In genomic region chr12:31773223-31773750, GRCh38 we compare ENCODE assay signal across 13 cellular contexts. TPM values are rescaled to one million over a fixed set of nuclear protein-coding genes. Genes with fewer than 3 reads are reported as not detected.
DNase-seq lines count a peak whose midpoint lies in the region; ATAC-seq, FAIRE-seq and TF ChIP-seq lines count a peak whose summit lies in the region.
"Had no signal": no experiment of that assay in that cellular context is flagged by ENCODE, and none has a peak within 500 bp of the region (broad histone marks: within the 10 kb centered on the region; RNA-seq: fewer than 3 reads in every experiment).

No MANE protein-coding gene starts in this region.

- no peak for TF ChIP-seq RAD21 in H1 (IDR thresholded peaks at IDR 0.05 in 1 of 2, conservative IDR thresholded peaks at IDR 0.05 in 1 of 2; ENCODE audit: low read depth in 2 of 2, low read length in 2 of 2)

- no peak overlapping the region for H2AK5ac ChIP-seq in H1 (ENCODE audit: low read depth, low read length)

- no peaks in the 10 kb centered on the region for H4K20me1 ChIP-seq in H1 (replicated peaks in 1 of 2; ENCODE audit: control insufficient read depth in 1 of 2, insufficient read depth in 2 of 2, low read length in 2 of 2)

- peak overlapping the region; percentile 70 for H4K91ac ChIP-seq in H1 (replicated peaks; ENCODE audit: insufficient read length, low read length)

- H3K14ac ChIP-seq in H1 (ENCODE audit: insufficient read length), result no peak overlapping the region

- no peaks in the 10 kb centered on the region for H3K23me2 ChIP-seq in H1 (ENCODE audit: low read depth, low read length)

- peaks cover 11% of the 10 kb centered on the region for H3K4me1 Mint-ChIP-seq in activated naive CD4-positive, alpha-beta T cell treated with anti-CD3 and anti-CD28 coated beads, Interleukin-2, amount 10 ng/mL, durations not matched to agents 7 days and 5 days

- H3K4me3 ChIP-seq in H1 (ENCODE audit: extremely low read depth in 1 of 4, insufficient read depth in 2 of 4, low read depth in 3 of 4, low read length in 4 of 4) (no peak overlapping the region), spleen (no peak overlapping the region)
- H3K4me3 ChIP-seq: esophagus squamous epithelium had no signal

- CTCF ChIA-PET in H1 (lab: Charles Lee; ENCODE audit: partially characterized antibody), result interaction anchor here (1.1 to 1.7 kb wide), 3 partner anchors 42 to 91 kb away, joined by 3 to 7 read pairs (median 5); no protein-coding TSS in a partner anchor
- CTCF ChIA-PET in activated naive CD4-positive, alpha-beta T cell treated with anti-CD3 and anti-CD28 coated beads, Interleukin-2, amount 10 ng/mL, durations not matched to agents 7 days and 5 days (lab: Charles Lee), result interaction anchor here (0.6 kb wide), 1 partner anchor 56 kb away, joined by 3 read pairs; no protein-coding TSS in a partner anchor

- no peaks in the 10 kb centered on the region for H3K79me1 ChIP-seq in H1 (ENCODE audit: low read depth, low read length)

- H3K27me3 Mint-ChIP-seq in activated naive CD4-positive, alpha-beta T cell treated with anti-CD3 and anti-CD28 coated beads, Interleukin-2, amount 10 ng/mL, durations not matched to agents 7 days and 5 days, result peaks cover 3% of the 10 kb centered on the region

- no peak overlapping the region for H4K8ac ChIP-seq in H1 (ENCODE audit: extremely low read depth, insufficient read depth, low read length)

- H3K4me2 ChIP-seq in H1 (ENCODE audit: insufficient read depth in 1 of 2, low read depth in 2 of 2, low read length in 2 of 2), result no peak overlapping the region

- POLR2A ChIA-PET in H1 (lab: Charles Lee; ENCODE audit: partially characterized antibody), result interaction anchor here (0.6 kb wide), 1 partner anchor 41 kb away, joined by 3 read pairs; no protein-coding TSS in a partner anchor

- H2AFZ ChIP-seq in H1 (ENCODE audit: low read length), result 0 out of 2 replicates have a peak overlapping the region, but pooled peaks have one; percentile 52

- no peaks in the 10 kb centered on the region for H3K27me3 ChIP-seq in H1 (replicated peaks in 1 of 4; ENCODE audit: control insufficient read depth in 3 of 4, extremely low read depth in 1 of 4, insufficient read depth in 3 of 4, low read length in 3 of 4)
- no peaks in the 10 kb centered on the region for H3K27me3 ChIP-seq in spleen (replicated peaks in 1 of 7)
- H3K27me3 ChIP-seq: esophagus squamous epithelium had no signal

- FAIRE-seq in H1 (lab: Jason Lieb, UNC), result no peak

- H4K5ac ChIP-seq in H1 (ENCODE audit: insufficient read length, low read depth, low read length), result no peak overlapping the region

- no peak overlapping the region for H3K4ac ChIP-seq in H1 (replicated peaks; ENCODE audit: insufficient read length, low read depth, low read length)

- TF ChIP-seq EP300 in H1 (IDR thresholded peaks at IDR 0.05; ENCODE audit: borderline replicate concordance in 1 of 2, low read depth in 2 of 2, low read length in 2 of 2), result no peak

- no peaks in the 10 kb centered on the region for H3K36me3 Mint-ChIP-seq in activated naive CD4-positive, alpha-beta T cell treated with anti-CD3 and anti-CD28 coated beads, Interleukin-2, amount 10 ng/mL, durations not matched to agents 7 days and 5 days

- peak; percentile 3 for DNase-seq in DMS153 (lab: John Stamatoyannopoulos, UW)
- DNase-seq in DMS153 treated with DMSO at 0.1 percent for 48 hours (lab: John Stamatoyannopoulos, UW; ENCODE audit: unreplicated experiment), result no peak
- DNase-seq in HuH-7.5 (ENCODE audit: low spot score), result peak; percentile 71
- DNase-seq in H1 (ENCODE audit: low read depth in 1 of 2, low spot score in 2 of 2), result no peak
- DNase-seq in spleen, result no peak
- no peak for DNase-seq in activated naive CD4-positive, alpha-beta T cell treated with anti-CD3 and anti-CD28 coated beads, Interleukin-2, amount 10 ng/mL, durations not matched to agents 7 days and 5 days
- DNase-seq: activated CD4-positive, alpha-beta T cell treated with anti-CD3 and anti-CD28 coated beads for 4 hours; anterior cingulate cortex; esophagus squamous epithelium; NK-92 treated with Interleukin-12 subunit alpha and Interleukin-12 subunit beta, amount 100 ng/mL, for 24 hours had no signal

- H3K4me1 ChIP-seq in H1 (replicated peaks in 1 of 4; ENCODE audit: control insufficient read depth in 3 of 4, insufficient read depth in 4 of 4, low read length in 3 of 4), result peaks cover 0 to 2% (median 1%) of the 10 kb centered on the region in 4 experiments; a peak in 4 of 7 replicates
- H3K4me1 ChIP-seq in spleen, result peaks cover 0 to 16% (median 14%) of the 10 kb centered on the region in 6 donors

- ATAC-seq in HG02678 (IDR thresholded peaks at IDR 0.05; ENCODE audit: unreplicated experiment) (no peak), GM19467 (IDR thresholded peaks at IDR 0.05; ENCODE audit: unreplicated experiment) (no peak)

- TF ChIP-seq POLR2A in H1 (IDR thresholded peaks at IDR 0.05; ENCODE audit: control extremely low read depth in 1 of 2, low read depth in 2 of 2, low read length in 2 of 2) (no peak), spleen (IDR thresholded peaks at IDR 0.05) (no peak)

- H2BK20ac ChIP-seq in H1 (ENCODE audit: low read length), result no peak overlapping the region; the same call in 1 of the 2 replicates

- H3K9me3 Mint-ChIP-seq in activated naive CD4-positive, alpha-beta T cell treated with anti-CD3 and anti-CD28 coated beads, Interleukin-2, amount 10 ng/mL, durations not matched to agents 7 days and 5 days, result peaks cover 3% of the 10 kb centered on the region

- no peaks in the 10 kb centered on the region for H3K79me2 ChIP-seq in H1 (ENCODE audit: control insufficient read depth in 1 of 2, insufficient read depth in 2 of 2, low read length in 2 of 2)

- intact Hi-C loops in spleen (cut with DNase I; ENCODE audit: low total_unique reads), result no loop called here

- H2BK5ac ChIP-seq in H1 (ENCODE audit: low read depth, low read length), result no peak overlapping the region

- no peak overlapping the region for H3K9ac ChIP-seq in H1 (replicated peaks in 1 of 4; ENCODE audit: extremely low read depth in 1 of 4, low read depth in 3 of 4, low read length in 3 of 4)

- H3K56ac ChIP-seq in H1 (replicated peaks; ENCODE audit: insufficient read length, low read depth, low read length), result no peak overlapping the region

- H3K4me3 Mint-ChIP-seq in activated naive CD4-positive, alpha-beta T cell treated with anti-CD3 and anti-CD28 coated beads, Interleukin-2, amount 10 ng/mL, durations not matched to agents 7 days and 5 days, result no peak overlapping the region

- no peaks in the 10 kb centered on the region for H3K9me3 ChIP-seq in H1 (ENCODE audit: insufficient read depth in 2 of 2, low read depth in 1 of 2, low read length in 1 of 2)
- no peaks in the 10 kb centered on the region for H3K9me3 ChIP-seq in spleen
- H3K9me3 ChIP-seq: esophagus squamous epithelium had no signal

- 77% methylated on average over 2 of the region's 2 CpGs; no CpG with 5 or more reads in 1 of the 2 experiments for WGBS in H1 (ENCODE audit: extremely low coverage in 1 of 2, insufficient coverage in 1 of 2, insufficient read length in 1 of 2, insufficient replicate concordance in 2 of 2, low coverage in 1 of 2, low lambda C conversion rate in 2 of 2, missing lambda C conversion rate in 1 of 2), 2 experiments
- WGBS in spleen, 5 donors, result 68 to 92% (median 75%) methylated on average over 2 of the region's 2 CpGs

- no peak overlapping the region for H3K18ac ChIP-seq in H1 (ENCODE audit: extremely low read depth, low read length)

- H3K23ac ChIP-seq in H1 (ENCODE audit: insufficient read length), result no peak overlapping the region

- TF ChIP-seq CTCF in H1 (IDR thresholded peaks at IDR 0.05; ENCODE audit: control extremely low read depth in 1 of 3, insufficient read depth in 1 of 3, low read depth in 1 of 3, low read length in 3 of 3) (no peak), spleen (IDR thresholded peaks at IDR 0.05 in 8 of 11, conservative IDR thresholded peaks at IDR 0.05 in 3 of 11) (no peak)

- no peak overlapping the region for H3K27ac Mint-ChIP-seq in activated naive CD4-positive, alpha-beta T cell treated with anti-CD3 and anti-CD28 coated beads, Interleukin-2, amount 10 ng/mL, durations not matched to agents 7 days and 5 days

- H2BK12ac ChIP-seq in H1 (ENCODE audit: low read depth, low read length), result peak overlapping the region; percentile 71; the same call in 1 of the 2 replicates

- H2BK15ac ChIP-seq in H1 (ENCODE audit: low read length), result no peak overlapping the region

- no peak overlapping the region for H2BK120ac ChIP-seq in H1 (replicated peaks; ENCODE audit: low read depth, low read length)

- H3K36me3 ChIP-seq in H1 (ENCODE audit: control insufficient read depth in 2 of 4, insufficient read depth in 4 of 4, low read length in 3 of 4) (no peaks in the 10 kb centered on the region), spleen (no peaks in the 10 kb centered on the region)
- H3K36me3 ChIP-seq: esophagus squamous epithelium had no signal

- H3K27ac ChIP-seq in H1 (ENCODE audit: low read depth, low read length) (no peak overlapping the region), spleen (peak overlapping the region in 6 of 8 donors; percentile 16 to 70 (median 54))
- H3K27ac ChIP-seq: 22Rv1, esophagus squamous epithelium had no signal

TF ChIP-seq in H1, 55 proteins besides CTCF, POLR2A, EP300 and RAD21 (continues in another document):
- no peak for TF ChIP-seq ATF2 (IDR thresholded peaks at IDR 0.05; ENCODE audit: low read length)
- TF ChIP-seq KDM1A (IDR thresholded peaks at IDR 0.05; ENCODE audit: borderline replicate concordance, low read length), result no peak
- TF ChIP-seq HDAC6 (IDR thresholded peaks at IDR 0.05; ENCODE audit: low read depth, low read length), result no peak
- TF ChIP-seq CHD2 (IDR thresholded peaks at IDR 0.05; ENCODE audit: low read length), result no peak

RNA-seq across cellular contexts. Expression of gene AMN1, which starts 44.5 kb away (rescaled TPM):
- total RNA-seq in H1 (2021; fragmentation: NEBNext Ultra II Directional; extraction: Animal tissue kit (Norgen Biotek cat#: 25700)), result 7.1 and 7.5 TPM in 2 replicates
- polyA plus RNA-seq in H1 (2011; rRNA removed) (10.1 and 13.8 TPM in 2 replicates), spleen (10 to 100 TPM; 13.7 to 18.1 (median 17.5) TPM)
- polyA plus RNA-seq in H1 (2011; cell fraction: cytosol; rRNA removed), result 19.1 TPM
- polyA plus RNA-seq in H1 (2011; cell fraction: nucleus; rRNA removed), result 3.0 TPM
- 9.2 to 13.0 TPM (median 10.2 TPM) in 4 replicates for polyA plus RNA-seq in H1 (2012, experiment 1 of 2)
- polyA plus RNA-seq in H1 (2012, experiment 2 of 2), result 1.6 TPM
- polyA plus RNA-seq in H1 (2013, experiment 1 of 2), result 6.8 TPM
- polyA plus RNA-seq in H1 (2013, experiment 2 of 2), result 7.9 TPM
- polyA minus RNA-seq in H1 (2011; rRNA and poly(A)+ RNA removed), result 9.4 and 9.6 TPM in 2 replicates
- polyA minus RNA-seq in H1 (2011; cell fraction: cytosol; rRNA and poly(A)+ RNA removed), result 5.7 TPM
- polyA minus RNA-seq in H1 (2011; cell fraction: nucleus; rRNA and poly(A)+ RNA removed), result 6.2 TPM
- 10 to 100 TPM; 12.9 to 27.4 (median 15.8) TPM for total RNA-seq in spleen

Comparison
In these comparisons a context has a peak if more than half of its experiments do, and no peak if none do; other contexts are left out.
1. DNase-seq: peak in DMS153 (single experiment) and HuH-7.5 (single experiment); none in DMS153 treated with DMSO at 0.1 percent for 48 hours (single experiment), H1 (0 of 2), spleen (single experiment) and activated naive CD4-positive, alpha-beta T cell treated with anti-CD3 and anti-CD28 coated beads, Interleukin-2, amount 10 ng/mL, durations not matched to agents 7 days and 5 days (single experiment).